ENCODE assay signal across 8 cellular contexts in the genomic region with DNA sequence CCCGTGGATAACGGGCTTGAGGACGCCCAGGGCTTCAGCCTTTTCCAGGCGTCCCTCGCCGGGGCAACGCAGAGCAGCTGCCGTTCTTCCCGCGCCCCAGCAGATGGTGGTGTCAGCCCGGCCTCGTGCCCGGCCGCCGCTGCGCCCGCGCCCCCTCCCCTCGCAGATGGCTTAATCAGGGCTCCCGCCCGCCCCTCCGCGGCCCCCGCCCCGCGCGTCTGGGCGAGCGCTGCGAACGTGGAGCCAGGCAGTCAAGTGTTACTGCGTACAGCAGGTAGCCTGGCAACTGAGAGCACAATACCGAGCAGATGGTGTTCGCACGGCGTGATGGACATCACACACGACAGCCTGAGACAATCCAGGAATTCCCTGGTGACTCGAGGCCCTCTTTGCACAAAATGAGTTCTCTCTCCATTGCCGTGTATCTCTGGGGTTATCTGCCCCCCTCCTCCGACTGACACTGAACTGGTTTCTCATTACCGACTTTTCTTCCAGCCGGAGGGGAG.
A peak's percentile ranks its signal among the peaks of the same experiment; 100 is the strongest.
DNase-seq lines count a peak whose midpoint lies in the region; ATAC-seq, FAIRE-seq and TF ChIP-seq lines count a peak whose summit lies in the region.

No MANE protein-coding gene starts in this region.

- TF ChIP-seq POLR2A in H1 (IDR thresholded peaks at IDR 0.05; ENCODE audit: control extremely low read depth in 1 of 2, low read depth in 2 of 2, low read length in 2 of 2) = no peak; a peak in 1 of 3 replicates

- H2AFZ ChIP-seq in H1 (ENCODE audit: low read length) = peak overlapping the region; percentile 89; the same call in 1 of the 2 replicates

- H4K5ac ChIP-seq in H1 (ENCODE audit: insufficient read length, low read depth, low read length) = no peak overlapping the region

- H2BK15ac ChIP-seq in H1 (ENCODE audit: low read length) = peak overlapping the region; percentile 97; the same call in 1 of the 2 replicates

- peak; percentile 98 for DNase-seq in NCI-H69 (lab: John Stamatoyannopoulos, UW)
- DNase-seq in activated CD8-positive, alpha-beta memory T cell treated with anti-CD3 and anti-CD28 coated beads for 48 hours (ENCODE audit: low read depth in 2 of 3, low spot score in 2 of 3) = peak; percentile 22 to 31 (median 27)
- peak; percentile 54 to 89 for DNase-seq in H1 (ENCODE audit: low read depth in 1 of 2, low spot score in 2 of 2)
- peak; percentile 95 for DNase-seq in lung microvascular endothelial cell (ENCODE audit: low read depth in 2 of 2)
- DNase-seq in stimulated activated CD4-positive, alpha-beta T cell treated with anti-CD3 and anti-CD28 coated beads, TNF-alpha, amount 100 ng/mL, for 4 hours (ENCODE audit: low read depth in 3 of 3) = peak; percentile 9 to 39 (median 23)
- no peak for DNase-seq in NCI-H226

- TF ChIP-seq EP300 in H1 (IDR thresholded peaks at IDR 0.05; ENCODE audit: borderline replicate concordance in 1 of 2, low read depth in 2 of 2, low read length in 2 of 2) = 0 out of 3 replicates have a peak, but pooled peaks of 1 of the 2 experiments have one; percentile 50

- POLR2A ChIA-PET in H1 (lab: Charles Lee; ENCODE audit: partially characterized antibody) = interaction anchor here (1.0 kb wide), 2 partner anchors 312 to 416 kb away, joined by 3 to 4 read pairs; no protein-coding TSS in a partner anchor

- H3K79me2 ChIP-seq in H1 (ENCODE audit: control insufficient read depth in 1 of 2, insufficient read depth in 2 of 2, low read length in 2 of 2) = no peaks in the 10 kb centered on the region

- WGBS in H1 (ENCODE audit: extremely low coverage in 1 of 2, insufficient coverage in 1 of 2, insufficient read length in 1 of 2, insufficient replicate concordance in 2 of 2, low coverage in 1 of 2, low lambda C conversion rate in 2 of 2, missing lambda C conversion rate in 1 of 2), 2 experiments = 2% methylated on average over 30 of the region's 42 CpGs; no CpG with 5 or more reads in 1 of the 2 experiments

- TF ChIP-seq RAD21 in H1 (IDR thresholded peaks at IDR 0.05 in 1 of 2, conservative IDR thresholded peaks at IDR 0.05 in 1 of 2; ENCODE audit: low read depth in 2 of 2, low read length in 2 of 2) = peak; percentile 90 to 93

- peak overlapping the region in 2 of 4 experiments; percentile 9 to 86; a peak in 2 of 7 replicates for H3K9ac ChIP-seq in H1 (replicated peaks in 1 of 4; ENCODE audit: extremely low read depth in 1 of 4, low read depth in 3 of 4, low read length in 3 of 4)

- H3K23me2 ChIP-seq in H1 (ENCODE audit: low read depth, low read length) = peaks cover 10% of the 10 kb centered on the region

- no peak overlapping the region for H3K27ac ChIP-seq in H1 (ENCODE audit: low read depth, low read length)

- H4K8ac ChIP-seq in H1 (ENCODE audit: extremely low read depth, insufficient read depth, low read length) = peak overlapping the region; percentile 75; the same call in 1 of the 2 replicates

- ATAC-seq in GM18499 (IDR thresholded peaks at IDR 0.05; ENCODE audit: insufficient read depth, unreplicated experiment) = peak; percentile 47
- ATAC-seq in HG03442 (IDR thresholded peaks at IDR 0.05; ENCODE audit: unreplicated experiment) = peak; percentile 65

- FAIRE-seq in H1 (lab: Jason Lieb, UNC) = no peak

- peak overlapping the region; percentile 75; the same call in 1 of the 2 replicates for H2AK5ac ChIP-seq in H1 (ENCODE audit: low read depth, low read length)

- H3K18ac ChIP-seq in H1 (ENCODE audit: extremely low read depth, low read length) = peak overlapping the region; percentile 99

- CTCF ChIA-PET in H1 (lab: Charles Lee; ENCODE audit: partially characterized antibody) = interaction anchor here (0.7 to 2.4 kb wide), 21 partner anchors 12 to 517 kb away, joined by 3 to 9 read pairs (median 4); no protein-coding TSS in a partner anchor

- peak overlapping the region; percentile 58 to 72 (median 66) for H3K4me3 ChIP-seq in H1 (ENCODE audit: extremely low read depth in 1 of 4, insufficient read depth in 2 of 4, low read depth in 3 of 4, low read length in 4 of 4)

- H2BK5ac ChIP-seq in H1 (ENCODE audit: low read depth, low read length) = no peak overlapping the region

- H2BK20ac ChIP-seq in H1 (ENCODE audit: low read length) = peak overlapping the region; percentile 90

- H3K23ac ChIP-seq in H1 (ENCODE audit: insufficient read length) = no peak overlapping the region

- no peak overlapping the region for H2BK120ac ChIP-seq in H1 (replicated peaks; ENCODE audit: low read depth, low read length)

- H4K20me1 ChIP-seq in H1 (replicated peaks in 1 of 2; ENCODE audit: control insufficient read depth in 1 of 2, insufficient read depth in 2 of 2, low read length in 2 of 2) = no peaks in the 10 kb centered on the region

- peaks cover 7 to 22% (median 19%) of the 10 kb centered on the region in 4 experiments for H3K27me3 ChIP-seq in H1 (replicated peaks in 1 of 4; ENCODE audit: control insufficient read depth in 3 of 4, extremely low read depth in 1 of 4, insufficient read depth in 3 of 4, low read length in 3 of 4)

- H2BK12ac ChIP-seq in H1 (ENCODE audit: low read depth, low read length) = peak overlapping the region; percentile 87; the same call in 1 of the 2 replicates

- no peaks in the 10 kb centered on the region for H3K79me1 ChIP-seq in H1 (ENCODE audit: low read depth, low read length)

- peak; percentile 75 to 90 (median 89) for TF ChIP-seq CTCF in H1 (IDR thresholded peaks at IDR 0.05; ENCODE audit: control extremely low read depth in 1 of 3, insufficient read depth in 1 of 3, low read depth in 1 of 3, low read length in 3 of 3)

- H3K56ac ChIP-seq in H1 (replicated peaks; ENCODE audit: insufficient read length, low read depth, low read length) = no peak overlapping the region

- peaks cover 3 to 9% (median 6%) of the 10 kb centered on the region in 4 experiments; a peak in 4 of 7 replicates for H3K4me1 ChIP-seq in H1 (replicated peaks in 1 of 4; ENCODE audit: control insufficient read depth in 3 of 4, insufficient read depth in 4 of 4, low read length in 3 of 4)

- peak overlapping the region; percentile 95 to 96 for H3K4me2 ChIP-seq in H1 (ENCODE audit: insufficient read depth in 1 of 2, low read depth in 2 of 2, low read length in 2 of 2)

- no peaks in the 10 kb centered on the region for H3K36me3 ChIP-seq in H1 (ENCODE audit: control insufficient read depth in 2 of 4, insufficient read depth in 4 of 4, low read length in 3 of 4)

- peak overlapping the region; percentile 97 for H4K91ac ChIP-seq in H1 (replicated peaks; ENCODE audit: insufficient read length, low read length)

- H3K14ac ChIP-seq in H1 (ENCODE audit: insufficient read length) = no peak overlapping the region

- H3K4ac ChIP-seq in H1 (replicated peaks; ENCODE audit: insufficient read length, low read depth, low read length) = peak overlapping the region; percentile 84

- no peaks in the 10 kb centered on the region for H3K9me3 ChIP-seq in H1 (ENCODE audit: insufficient read depth in 2 of 2, low read depth in 1 of 2, low read length in 1 of 2)

TF ChIP-seq in H1, 55 proteins besides CTCF, POLR2A, EP300 and RAD21:
- TF ChIP-seq RBBP5 (IDR thresholded peaks at IDR 0.05; ENCODE audit: borderline replicate concordance, low read depth, low read length) (0 out of 2 replicates have a peak, but pooled peaks have one; percentile 17), ASH2L (IDR thresholded peaks at IDR 0.05; ENCODE audit: low read length) (peak; percentile 66), RNF2 (IDR thresholded peaks at IDR 0.05; ENCODE audit: borderline replicate concordance, low read depth, low read length, missing control alignments, poor library complexity, severe bottlenecking) (no peak), PHF8 (conservative IDR thresholded peaks at IDR 0.05; ENCODE audit: low read depth, low read length) (0 out of 2 replicates have a peak, but pooled peaks have one; percentile 8), SP1 (IDR thresholded peaks at IDR 0.05; ENCODE audit: low read depth, low read length) (no peak), KDM4A (IDR thresholded peaks at IDR 0.05; ENCODE audit: low read depth, low read length, severe bottlenecking) (peak; percentile 57), SP4 (IDR thresholded peaks at IDR 0.05; ENCODE audit: low read length) (no peak), EGR1 (IDR thresholded peaks at IDR 0.05; ENCODE audit: borderline replicate concordance, low read depth, low read length) (0 out of 2 replicates have a peak, but pooled peaks have one; percentile 37), POLR2AphosphoS5 (IDR thresholded peaks at IDR 0.05; ENCODE audit: low read depth, low read length) (peak; percentile 18; the same call in 1 of the 2 replicates), BACH1 (IDR thresholded peaks at IDR 0.05; ENCODE audit: low read length) (peak; percentile 48; the same call in 1 of the 2 replicates), RXRA (IDR thresholded peaks at IDR 0.05; ENCODE audit: insufficient read depth, low read depth, low read length) (no peak), TCF12 (IDR thresholded peaks at IDR 0.05; ENCODE audit: low read depth, low read length) (0 out of 2 replicates have a peak, but pooled peaks have one; percentile 37), CHD1 (IDR thresholded peaks at IDR 0.05; ENCODE audit: low read depth, low read length) (no peak), CEBPB (IDR thresholded peaks at IDR 0.05; ENCODE audit: low read depth, low read length) (peak; percentile 3; the same call in 1 of the 2 replicates), NANOG (IDR thresholded peaks at IDR 0.05; ENCODE audit: insufficient read depth, low read depth, low read length, poor library complexity, severe bottlenecking) (peak; percentile 34), JUND (IDR thresholded peaks at IDR 0.05; ENCODE audit: low read length) (0 out of 2 replicates have a peak, but pooled peaks have one; percentile 11)
- TF ChIP-seq, protein P1, sequence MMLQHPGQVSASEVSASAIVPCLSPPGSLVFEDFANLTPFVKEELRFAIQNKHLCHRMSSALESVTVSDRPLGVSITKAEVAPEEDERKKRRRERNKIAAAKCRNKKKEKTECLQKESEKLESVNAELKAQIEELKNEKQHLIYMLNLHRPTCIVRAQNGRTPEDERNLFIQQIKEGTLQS (IDR thresholded peaks at IDR 0.05; ENCODE audit: insufficient read depth, low read depth, low read length) = no peak
- TF ChIP-seq, protein P2, sequence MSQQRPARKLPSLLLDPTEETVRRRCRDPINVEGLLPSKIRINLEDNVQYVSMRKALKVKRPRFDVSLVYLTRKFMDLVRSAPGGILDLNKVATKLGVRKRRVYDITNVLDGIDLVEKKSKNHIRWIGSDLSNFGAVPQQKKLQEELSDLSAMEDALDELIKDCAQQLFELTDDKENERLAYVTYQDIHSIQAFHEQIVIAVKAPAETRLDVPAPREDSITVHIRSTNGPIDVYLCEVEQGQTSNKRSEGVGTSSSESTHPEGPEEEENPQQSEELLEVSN (IDR thresholded peaks at IDR 0.05) = peak; percentile 97
- TF ChIP-seq, protein P3, sequence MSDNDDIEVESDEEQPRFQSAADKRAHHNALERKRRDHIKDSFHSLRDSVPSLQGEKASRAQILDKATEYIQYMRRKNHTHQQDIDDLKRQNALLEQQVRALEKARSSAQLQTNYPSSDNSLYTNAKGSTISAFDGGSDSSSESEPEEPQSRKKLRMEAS (IDR thresholded peaks at IDR 0.05) = peak; percentile 97
TF ChIP-seq in H1: peak in this region for 13.
